30 cellular contexts compared by ENCODE assay signal in the genomic region with DNA sequence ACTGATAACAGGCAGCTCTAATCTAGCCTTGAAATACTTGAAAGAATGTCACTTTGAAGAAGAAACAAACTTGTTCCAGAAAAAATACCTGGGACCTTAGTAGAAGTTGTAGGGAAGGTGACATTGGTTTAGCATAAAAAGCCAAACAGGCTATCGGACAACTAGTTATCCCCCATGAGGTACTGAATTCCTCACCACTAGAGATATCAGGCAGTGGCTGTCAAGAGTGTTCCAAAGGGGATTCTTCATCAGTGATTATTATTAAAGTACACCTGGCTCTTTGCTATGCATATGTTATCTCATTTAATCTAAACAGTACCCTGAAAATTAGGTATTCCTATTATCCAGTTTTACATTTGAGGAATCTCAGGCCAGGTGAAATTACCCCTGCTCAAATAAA. TPM values are rescaled to one million over a fixed set of nuclear protein-coding genes. Genes with fewer than 3 reads are reported as not detected.
"Had no signal": no experiment of that assay in that cellular context is flagged by ENCODE, and none has a peak within 500 bp of the region (broad histone marks: within the 10 kb centered on the region; RNA-seq: fewer than 3 reads in every experiment).

No MANE protein-coding gene starts in this region.

- H3K27ac ChIP-seq: ascending aorta, Peyer's patch, SK-N-MC had no signal

- H3K4me1 ChIP-seq: ascending aorta, Peyer's patch had no signal

- H3K4me3 ChIP-seq: ascending aorta, MG63, Peyer's patch, SK-N-MC had no signal

- H3K9me3 ChIP-seq: ascending aorta, MG63, Peyer's patch had no signal

- ATAC-seq: activated CD8-positive, alpha-beta T cell treated with anti-CD3 and anti-CD28 coated beads for 36 hours; activated T-cell treated with anti-CD3 and anti-CD28 coated beads, Interleukin-2, amount 50 U/mL, for 72 hours; PC-3 had no signal

- DNase-seq: activated CD4-positive, alpha-beta T cell treated with anti-CD3 and anti-CD28 coated beads, Interleukin-2, amount 10 ng/mL, durations not matched to agents 24 days and 14 days; activated CD4-positive, alpha-beta T cell treated with anti-CD3 and anti-CD28 coated beads, Interleukin-2, amount 50 U/mL, for 4 hours; activated CD8-positive, alpha-beta T cell treated with anti-CD3 and anti-CD28 coated beads for 36 hours; activated gamma-delta T cell; activated naive CD4-positive, alpha-beta T cell treated with Interleukin-2 at 50 U/mL for 16 hours; activated naive CD8-positive, alpha-beta T cell treated with anti-CD3 and anti-CD28 coated beads, Interleukin-2, amount 10 ng/mL, durations not matched to agents 7 days and 5 days; activated T-cell treated with anti-CD3 and anti-CD28 coated beads, Interleukin-2, amount 50 U/mL, for 1 hour; activated T-cell treated with anti-CD3 and anti-CD28 coated beads, Interleukin-2, amount 50 U/mL, for 72 hours; amygdala; Kasumi-1; KG1; MG63; NCI-H1048; NCI-H1436; NCI-H1694; NCI-H1930; NCI-H345; NCI-H524 treated with DMSO at 0.1 percent for 48 hours; PC-3; Peyer's patch; RPMI8226; T1000 had no signal

- H3K27me3 ChIP-seq: ascending aorta, MG63, Peyer's patch had no signal

RNA-seq across cellular contexts. Expression of gene LIN28A, which starts 48.5 kb away (rescaled TPM):
- total RNA-seq: activated CD4-positive, alpha-beta T cell treated with anti-CD3 and anti-CD28 coated beads, Interleukin-2, amount 10 ng/mL, durations not matched to agents 24 days and 14 days; activated CD8-positive, alpha-beta memory T cell treated with anti-CD3 and anti-CD28 coated beads for 36 hours; activated CD8-positive, alpha-beta T cell treated with anti-CD3 and anti-CD28 coated beads for 36 hours; activated naive CD8-positive, alpha-beta T cell treated with anti-CD3 and anti-CD28 coated beads, Interleukin-2, amount 10 ng/mL, durations not matched to agents 7 days and 5 days; activated T-cell treated with anti-CD3 and anti-CD28 coated beads, Interleukin-2, amount 50 U/mL, for 72 hours; activated T-helper 2 cell treated with anti-CD3 and anti-CD28 coated beads, Interferon-gamma antibody, Interleukin-2, Interleukin-4, amounts not matched to agents 10 μg/mL and 5 μg/mL and 100 μg/mL, durations not matched to agents 14 hours and 24 hours and 36 hours; ascending aorta; NCI-H460; PC-3; Peyer's patch; T-helper 1 cell treated with Interleukin-12 subunit alpha and Interleukin-12 subunit beta and Interleukin-4 antibody, amounts not matched to agents 30 ng/mL and 1 ng/mL, for 36 hours; T-helper 2 cell treated with Interferon-gamma antibody and Interleukin-4, amounts not matched to agents 100 ng/mL and 5 ng/mL, for 36 hours had no signal
- polyA plus RNA-seq: adipose tissue had no signal
